8 cellular contexts compared by ENCODE assay signal in genomic region chr3:42117175-42118008, GRCh38. TPM values are rescaled to one million over a fixed set of nuclear protein-coding genes. Genes with fewer than 3 reads are reported as not detected.
A peak's percentile ranks its signal among the peaks of the same experiment; 100 is the strongest.
DNase-seq lines count a peak whose midpoint lies in the region; ATAC-seq lines count a peak whose summit lies in the region.

No MANE protein-coding gene starts in this region.

- ATAC-seq in Right ventricle myocardium inferior, result peak; percentile 59
- ATAC-seq in activated T-helper 17 cell treated with anti-CD3 and anti-CD28 coated beads, Interleukin-2, amount 50 U/mL, for 72 hours (replicated peaks), result no peak
- no peak for ATAC-seq in GM21825 (IDR thresholded peaks at IDR 0.05; ENCODE audit: unreplicated experiment)
- no peak for ATAC-seq in HG03095 (IDR thresholded peaks at IDR 0.05; ENCODE audit: unreplicated experiment)

- DNase-seq in Right ventricle myocardium inferior (ENCODE audit: missing footprints), result peak; percentile 67
- DNase-seq in cardiac septum (ENCODE audit: low spot score), result no peak
- DNase-seq in hepatic stellate cell (ENCODE audit: low spot score), result peak; percentile 70
- DNase-seq in smooth muscle cell of the brain vasculature (ENCODE audit: low read depth, low spot score), result peak; percentile 40
- DNase-seq in activated gamma-delta T cell (lab: John Stamatoyannopoulos, UW), result no peak

- peaks cover 6% of the 10 kb centered on the region for H3K4me1 Mint-ChIP-seq in activated T-helper 17 cell treated with anti-CD3 and anti-CD28 coated beads, Interleukin-2, amount 50 U/mL, for 72 hours

- intact Hi-C loops in Right ventricle myocardium inferior (cut with DNase I) (loop anchor here (2.0 kb wide), 1 partner anchor 73 kb away; no protein-coding TSS in a partner anchor), cardiac septum (cut with DNase I) (loop anchor here (1.0 to 10.0 kb wide), 3 partner anchors 74 to 327 kb away; no protein-coding TSS in a partner anchor)

- H3K36me3 Mint-ChIP-seq in activated T-helper 17 cell treated with anti-CD3 and anti-CD28 coated beads, Interleukin-2, amount 50 U/mL, for 72 hours (ENCODE audit: low read depth), result no peaks in the 10 kb centered on the region

- H3K9me3 Mint-ChIP-seq in activated T-helper 17 cell treated with anti-CD3 and anti-CD28 coated beads, Interleukin-2, amount 50 U/mL, for 72 hours, result no peaks in the 10 kb centered on the region

- no peak overlapping the region for H3K4me3 Mint-ChIP-seq in activated T-helper 17 cell treated with anti-CD3 and anti-CD28 coated beads, Interleukin-2, amount 50 U/mL, for 72 hours

- peak overlapping the region; percentile 22 for H3K27ac Mint-ChIP-seq in activated T-helper 17 cell treated with anti-CD3 and anti-CD28 coated beads, Interleukin-2, amount 50 U/mL, for 72 hours

- H3K27me3 Mint-ChIP-seq in activated T-helper 17 cell treated with anti-CD3 and anti-CD28 coated beads, Interleukin-2, amount 50 U/mL, for 72 hours, result no peaks in the 10 kb centered on the region

RNA-seq across cellular contexts. Expression of gene TRAK1, which starts 26.2 kb away (rescaled TPM):
- total RNA-seq in Right ventricle myocardium inferior, result 267 TPM
- total RNA-seq in cardiac septum, result 246 TPM
- 10 to 100 TPM; 17.4 to 23.8 TPM for total RNA-seq in activated T-helper 17 cell treated with anti-CD3 and anti-CD28 coated beads, Interleukin-2, amount 50 U/mL, for 72 hours

Comparison
In these comparisons a context has a peak if more than half of its experiments do, and no peak if none do; other contexts are left out.
1. DNase-seq: peak in Right ventricle myocardium inferior (single experiment), hepatic stellate cell (single experiment) and smooth muscle cell of the brain vasculature (single experiment); none in cardiac septum (single experiment) and activated gamma-delta T cell (single experiment).